Comparison of ENCODE assay signal across 1 cellular context in genomic region chr5:141565826-141566575, GRCh38.
TF ChIP-seq lines count a peak whose summit lies in the region.

No MANE protein-coding gene starts in this region.

TF ChIP-seq in WTC11, 78 proteins besides CTCF, POLR2A, EP300 and RAD21 (continued from another document):
- TF ChIP-seq PREB (CRISPR knock-in tag; IDR thresholded peaks at IDR 0.05; ENCODE audit: borderline replicate concordance) (no peak), KAT7 (CRISPR knock-in tag; IDR thresholded peaks at IDR 0.05; ENCODE audit: borderline replicate concordance) (no peak), USF1 (CRISPR knock-in tag; IDR thresholded peaks at IDR 0.05) (no peak), JUN (CRISPR knock-in tag; IDR thresholded peaks at IDR 0.05) (no peak), EMX1 (CRISPR knock-in tag; IDR thresholded peaks at IDR 0.05) (no peak)
